Comparison of ENCODE assay signal across 10 cellular contexts in the genomic region with DNA sequence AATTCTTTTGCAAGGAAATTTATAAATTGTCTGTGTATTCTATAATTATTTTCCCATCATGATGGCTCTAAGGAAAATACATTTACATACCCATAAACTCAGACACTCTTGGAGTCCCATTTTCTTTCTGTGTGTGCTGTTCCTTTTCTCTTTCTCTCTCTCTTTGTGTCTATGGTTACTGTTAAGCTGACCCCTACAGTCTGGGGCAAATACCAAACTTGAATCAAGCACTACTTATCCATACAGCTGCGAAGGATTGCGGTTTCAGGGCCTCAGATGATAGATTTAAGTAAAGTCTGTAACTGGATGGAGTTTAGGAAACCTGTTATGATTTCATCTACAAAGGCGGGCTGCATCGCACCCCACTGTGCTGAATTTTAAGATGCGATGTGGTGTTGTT.
A peak's percentile ranks its signal among the peaks of the same experiment; 100 is the strongest.
DNase-seq lines count a peak whose midpoint lies in the region; ATAC-seq and TF ChIP-seq lines count a peak whose summit lies in the region.
"Had no signal": no experiment of that assay in that cellular context is flagged by ENCODE, and none has a peak within 500 bp of the region (broad histone marks: within the 10 kb centered on the region; RNA-seq: fewer than 3 reads in every experiment).

No MANE protein-coding gene starts in this region.

- peak overlapping the region; percentile 65; the same call in 1 of the 2 replicates for H3K4me2 ChIP-seq in BLaER1
- H3K4me2 ChIP-seq in PC-9 = peak overlapping the region; percentile 92
- H3K4me2 ChIP-seq in neural cell (ENCODE audit: low read length) = peak overlapping the region; percentile 20

- no peak for TF ChIP-seq EP300 in neural cell (conservative IDR thresholded peaks at IDR 0.05; ENCODE audit: poor library complexity, severe bottlenecking)

- H3K27ac ChIP-seq in BLaER1 (no peak overlapping the region), PC-9 (peak overlapping the region; percentile 68), neural cell (ENCODE audit: low read length) (no peak overlapping the region)
- H3K27ac ChIP-seq: ovary had no signal

- CTCF ChIA-PET in PC-9 (lab: Charles Lee) = no interaction called here

- H3K27me3 ChIP-seq in BLaER1 = peaks cover 23% of the 10 kb centered on the region
- H3K27me3 ChIP-seq in PC-9 (ENCODE audit: insufficient read depth, low read depth) = no peaks in the 10 kb centered on the region
- H3K27me3 ChIP-seq in neural cell (ENCODE audit: insufficient read depth, low read depth, low read length) = no peaks in the 10 kb centered on the region
- H3K27me3 ChIP-seq: ovary had no signal

- H3K9me3 ChIP-seq in BLaER1 (no peaks in the 10 kb centered on the region), PC-9 (ENCODE audit: insufficient read depth, low read depth) (no peaks in the 10 kb centered on the region), neural cell (ENCODE audit: low read length) (no peaks in the 10 kb centered on the region)
- H3K9me3 ChIP-seq: ovary had no signal

- no peaks in the 10 kb centered on the region for H3K9me2 ChIP-seq in PC-9 (ENCODE audit: insufficient read depth)
- H3K9me2 ChIP-seq in neural cell (ENCODE audit: insufficient read depth, low read length) = no peaks in the 10 kb centered on the region

- DNase-seq in PC-9 = no peak
- no peak for DNase-seq in epithelial cell of proximal tubule (ENCODE audit: low read depth)
- DNase-seq in cerebellum (ENCODE audit: low spot score) = no peak
- no peak for DNase-seq in effector CD8-positive, alpha-beta T cell (lab: John Stamatoyannopoulos, UW)
- no peak for DNase-seq in activated CD4-positive, alpha-beta T cell treated with anti-CD3 and anti-CD28 coated beads for 4 hours
- DNase-seq: NCI-H1694 treated with DMSO at 0.1 percent for 48 hours had no signal

- TF ChIP-seq CTCF in PC-9 (conservative IDR thresholded peaks at IDR 0.05) = no peak
- TF ChIP-seq CTCF in epithelial cell of proximal tubule (conservative IDR thresholded peaks at IDR 0.05; ENCODE audit: low read depth, low read length) = no peak
- TF ChIP-seq CTCF in neural cell (IDR thresholded peaks at IDR 0.05; ENCODE audit: poor library complexity, severe bottlenecking) = no peak

- POLR2A ChIA-PET in PC-9 (lab: Charles Lee; ENCODE audit: unreplicated experiment) = interaction anchor here (0.6 to 1.1 kb wide), 4 partner anchors 38 to 189 kb away, joined by 3 to 7 read pairs (median 3); no protein-coding TSS in a partner anchor

- ATAC-seq in GM18861 (IDR thresholded peaks at IDR 0.05; ENCODE audit: unreplicated experiment) = no peak

- peaks cover 21% of the 10 kb centered on the region for H3K4me1 ChIP-seq in BLaER1
- H3K4me1 ChIP-seq in PC-9 (replicated peaks; ENCODE audit: insufficient read depth) = peaks cover 45% of the 10 kb centered on the region

- TF ChIP-seq RAD21 in neural cell (conservative IDR thresholded peaks at IDR 0.05) = no peak

- H3K9ac ChIP-seq in BLaER1 (no peak overlapping the region), neural cell (ENCODE audit: low read length) (no peak overlapping the region)

- H4K20me1 ChIP-seq in BLaER1 (no peaks in the 10 kb centered on the region), PC-9 (ENCODE audit: insufficient read depth) (no peaks in the 10 kb centered on the region), neural cell (ENCODE audit: insufficient read depth) (no peaks in the 10 kb centered on the region)

- H2AFZ ChIP-seq in PC-9 = peak overlapping the region; percentile 83
- no peak overlapping the region for H2AFZ ChIP-seq in neural cell (ENCODE audit: low read depth, low read length)

- no peaks in the 10 kb centered on the region for H3K79me2 ChIP-seq in PC-9 (ENCODE audit: low read depth)
- H3K79me2 ChIP-seq in neural cell (replicated peaks; ENCODE audit: insufficient read depth, low read length) = peaks cover 5% of the 10 kb centered on the region

- H3K36me3 ChIP-seq in BLaER1 (no peaks in the 10 kb centered on the region), PC-9 (ENCODE audit: low read depth) (no peaks in the 10 kb centered on the region), neural cell (ENCODE audit: insufficient read depth, low read length) (no peaks in the 10 kb centered on the region)
- H3K36me3 ChIP-seq: ovary had no signal

- H3K4me3 ChIP-seq in BLaER1 (no peak overlapping the region), PC-9 (peak overlapping the region; percentile 63; the same call in 1 of the 2 replicates), epithelial cell of proximal tubule (ENCODE audit: low read depth, low read length) (peak overlapping the region; percentile 56), neural cell (ENCODE audit: low read length) (peak overlapping the region; percentile 57)

- H3F3A ChIP-seq in PC-9 (ENCODE audit: insufficient read depth, low read depth) (peaks cover 22% of the 10 kb centered on the region; the same call in 1 of the 2 replicates), neural cell (ENCODE audit: insufficient read depth, low read length, poor library complexity, severe bottlenecking) (peaks cover under 1% of the 10 kb centered on the region)

- BruUV-seq in PC-9 (replicated peaks; lab: Mats Ljungman, UMichigan) = no TSS peak

- intact Hi-C loops in PC-9 (cut with micrococcal nuclease; ENCODE audit: unreplicated experiment) = no loop called here

TF ChIP-seq in neural cell, 6 proteins besides CTCF, POLR2A, EP300 and RAD21:
- TF ChIP-seq, protein P1, sequence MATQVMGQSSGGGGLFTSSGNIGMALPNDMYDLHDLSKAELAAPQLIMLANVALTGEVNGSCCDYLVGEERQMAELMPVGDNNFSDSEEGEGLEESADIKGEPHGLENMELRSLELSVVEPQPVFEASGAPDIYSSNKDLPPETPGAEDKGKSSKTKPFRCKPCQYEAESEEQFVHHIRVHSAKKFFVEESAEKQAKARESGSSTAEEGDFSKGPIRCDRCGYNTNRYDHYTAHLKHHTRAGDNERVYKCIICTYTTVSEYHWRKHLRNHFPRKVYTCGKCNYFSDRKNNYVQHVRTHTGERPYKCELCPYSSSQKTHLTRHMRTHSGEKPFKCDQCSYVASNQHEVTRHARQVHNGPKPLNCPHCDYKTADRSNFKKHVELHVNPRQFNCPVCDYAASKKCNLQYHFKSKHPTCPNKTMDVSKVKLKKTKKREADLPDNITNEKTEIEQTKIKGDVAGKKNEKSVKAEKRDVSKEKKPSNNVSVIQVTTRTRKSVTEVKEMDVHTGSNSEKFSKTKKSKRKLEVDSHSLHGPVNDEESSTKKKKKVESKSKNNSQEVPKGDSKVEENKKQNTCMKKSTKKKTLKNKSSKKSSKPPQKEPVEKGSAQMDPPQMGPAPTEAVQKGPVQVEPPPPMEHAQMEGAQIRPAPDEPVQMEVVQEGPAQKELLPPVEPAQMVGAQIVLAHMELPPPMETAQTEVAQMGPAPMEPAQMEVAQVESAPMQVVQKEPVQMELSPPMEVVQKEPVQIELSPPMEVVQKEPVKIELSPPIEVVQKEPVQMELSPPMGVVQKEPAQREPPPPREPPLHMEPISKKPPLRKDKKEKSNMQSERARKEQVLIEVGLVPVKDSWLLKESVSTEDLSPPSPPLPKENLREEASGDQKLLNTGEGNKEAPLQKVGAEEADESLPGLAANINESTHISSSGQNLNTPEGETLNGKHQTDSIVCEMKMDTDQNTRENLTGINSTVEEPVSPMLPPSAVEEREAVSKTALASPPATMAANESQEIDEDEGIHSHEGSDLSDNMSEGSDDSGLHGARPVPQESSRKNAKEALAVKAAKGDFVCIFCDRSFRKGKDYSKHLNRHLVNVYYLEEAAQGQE (IDR thresholded peaks at IDR 0.05; ENCODE audit: borderline replicate concordance) = no peak
- TF ChIP-seq TAF1 (IDR thresholded peaks at IDR 0.05; ENCODE audit: low read depth) = no peak
- no peak for TF ChIP-seq MXI1 (conservative IDR thresholded peaks at IDR 0.05; ENCODE audit: poor library complexity, severe bottlenecking)
- TF ChIP-seq EZH2 (IDR thresholded peaks at IDR 0.05; ENCODE audit: borderline replicate concordance, insufficient read depth, low read length, poor library complexity, severe bottlenecking) = no peak
- no peak for TF ChIP-seq POLR2AphosphoS5 (IDR thresholded peaks at IDR 0.05)
TF ChIP-seq in neural cell: peak in this region for 0.

Comparison
In these comparisons a context has a peak if more than half of its experiments do, and no peak if none do; other contexts are left out.
1. H3K4me2 ChIP-seq: peak in every context shown above with its lines; median percentile 92 in PC-9; 65 in BLaER1; 20 in neural cell.